In the genomic region with DNA sequence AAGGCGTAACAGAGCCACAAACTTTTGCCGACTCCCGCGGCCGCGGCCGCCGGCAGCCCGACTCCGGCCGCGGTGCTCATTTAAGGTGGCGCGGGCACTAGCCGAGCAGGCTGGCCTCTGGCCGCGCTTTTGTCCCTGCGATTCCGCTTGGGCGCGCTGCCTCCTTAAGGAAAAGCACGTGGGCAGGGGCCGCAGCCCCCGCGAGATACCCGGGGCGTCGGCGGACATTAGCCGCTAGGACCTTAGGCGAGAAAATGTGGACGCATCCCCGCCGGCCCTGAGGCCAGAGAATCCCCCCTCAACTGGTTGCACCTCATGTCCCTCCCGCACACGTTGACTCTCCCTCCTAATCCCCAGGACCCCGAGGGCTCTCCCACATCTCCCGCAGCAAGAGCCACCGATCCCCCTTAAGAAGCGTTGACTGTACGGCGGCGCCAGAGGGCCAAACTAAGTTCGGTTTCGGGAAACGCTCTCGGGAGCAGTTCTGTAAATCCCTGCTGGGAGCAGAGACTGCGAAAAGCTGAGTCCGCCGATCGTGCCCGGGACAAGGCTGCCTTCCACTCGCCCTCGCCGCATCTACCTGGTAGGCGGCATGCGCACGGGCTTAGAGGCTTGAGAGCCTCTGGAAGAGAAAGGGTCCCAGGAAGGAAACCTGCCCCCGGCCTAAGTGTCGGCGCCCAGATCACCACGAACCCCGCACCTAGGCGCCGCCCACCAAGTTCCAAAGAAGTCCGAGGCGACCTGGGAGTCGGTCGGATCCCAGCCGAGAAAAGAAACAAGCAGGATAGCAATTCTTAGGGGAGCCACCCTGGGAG, we compare ENCODE assay signal across 1 cellular context.
A peak's percentile ranks its signal among the peaks of the same experiment; 100 is the strongest.
TF ChIP-seq lines count a peak whose summit lies in the region.

No MANE protein-coding gene starts in this region.

TF ChIP-seq in HepG2, 621 proteins besides CTCF, POLR2A, EP300 and RAD21 (continued from another document and continues in another):
- TF ChIP-seq, protein P1, sequence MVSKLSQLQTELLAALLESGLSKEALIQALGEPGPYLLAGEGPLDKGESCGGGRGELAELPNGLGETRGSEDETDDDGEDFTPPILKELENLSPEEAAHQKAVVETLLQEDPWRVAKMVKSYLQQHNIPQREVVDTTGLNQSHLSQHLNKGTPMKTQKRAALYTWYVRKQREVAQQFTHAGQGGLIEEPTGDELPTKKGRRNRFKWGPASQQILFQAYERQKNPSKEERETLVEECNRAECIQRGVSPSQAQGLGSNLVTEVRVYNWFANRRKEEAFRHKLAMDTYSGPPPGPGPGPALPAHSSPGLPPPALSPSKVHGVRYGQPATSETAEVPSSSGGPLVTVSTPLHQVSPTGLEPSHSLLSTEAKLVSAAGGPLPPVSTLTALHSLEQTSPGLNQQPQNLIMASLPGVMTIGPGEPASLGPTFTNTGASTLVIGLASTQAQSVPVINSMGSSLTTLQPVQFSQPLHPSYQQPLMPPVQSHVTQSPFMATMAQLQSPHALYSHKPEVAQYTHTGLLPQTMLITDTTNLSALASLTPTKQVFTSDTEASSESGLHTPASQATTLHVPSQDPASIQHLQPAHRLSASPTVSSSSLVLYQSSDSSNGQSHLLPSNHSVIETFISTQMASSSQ (IDR thresholded peaks at IDR 0.05; ENCODE audit: low read depth): 0 out of 2 replicates have a peak, but pooled peaks have one; percentile 14
- TF ChIP-seq, protein P1 (CRISPR knock-in tag; IDR thresholded peaks at IDR 0.05; ENCODE audit: borderline replicate concordance): 0 out of 2 replicates have a peak, but pooled peaks have one; percentile 23
- TF ChIP-seq XBP1 (CRISPR knock-in tag; IDR thresholded peaks at IDR 0.05): no peak
- TF ChIP-seq PHF8 (CRISPR knock-in tag; IDR thresholded peaks at IDR 0.05): peak; percentile 73
- no peak for TF ChIP-seq ZNF550 (CRISPR knock-in tag; IDR thresholded peaks at IDR 0.05; ENCODE audit: borderline replicate concordance)
- TF ChIP-seq, protein P2, sequence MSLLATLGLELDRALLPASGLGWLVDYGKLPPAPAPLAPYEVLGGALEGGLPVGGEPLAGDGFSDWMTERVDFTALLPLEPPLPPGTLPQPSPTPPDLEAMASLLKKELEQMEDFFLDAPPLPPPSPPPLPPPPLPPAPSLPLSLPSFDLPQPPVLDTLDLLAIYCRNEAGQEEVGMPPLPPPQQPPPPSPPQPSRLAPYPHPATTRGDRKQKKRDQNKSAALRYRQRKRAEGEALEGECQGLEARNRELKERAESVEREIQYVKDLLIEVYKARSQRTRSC (CRISPR knock-in tag; IDR thresholded peaks at IDR 0.05; ENCODE audit: low read depth): peak; percentile 50; the same call in 1 of the 2 replicates
- TF ChIP-seq, protein P3, sequence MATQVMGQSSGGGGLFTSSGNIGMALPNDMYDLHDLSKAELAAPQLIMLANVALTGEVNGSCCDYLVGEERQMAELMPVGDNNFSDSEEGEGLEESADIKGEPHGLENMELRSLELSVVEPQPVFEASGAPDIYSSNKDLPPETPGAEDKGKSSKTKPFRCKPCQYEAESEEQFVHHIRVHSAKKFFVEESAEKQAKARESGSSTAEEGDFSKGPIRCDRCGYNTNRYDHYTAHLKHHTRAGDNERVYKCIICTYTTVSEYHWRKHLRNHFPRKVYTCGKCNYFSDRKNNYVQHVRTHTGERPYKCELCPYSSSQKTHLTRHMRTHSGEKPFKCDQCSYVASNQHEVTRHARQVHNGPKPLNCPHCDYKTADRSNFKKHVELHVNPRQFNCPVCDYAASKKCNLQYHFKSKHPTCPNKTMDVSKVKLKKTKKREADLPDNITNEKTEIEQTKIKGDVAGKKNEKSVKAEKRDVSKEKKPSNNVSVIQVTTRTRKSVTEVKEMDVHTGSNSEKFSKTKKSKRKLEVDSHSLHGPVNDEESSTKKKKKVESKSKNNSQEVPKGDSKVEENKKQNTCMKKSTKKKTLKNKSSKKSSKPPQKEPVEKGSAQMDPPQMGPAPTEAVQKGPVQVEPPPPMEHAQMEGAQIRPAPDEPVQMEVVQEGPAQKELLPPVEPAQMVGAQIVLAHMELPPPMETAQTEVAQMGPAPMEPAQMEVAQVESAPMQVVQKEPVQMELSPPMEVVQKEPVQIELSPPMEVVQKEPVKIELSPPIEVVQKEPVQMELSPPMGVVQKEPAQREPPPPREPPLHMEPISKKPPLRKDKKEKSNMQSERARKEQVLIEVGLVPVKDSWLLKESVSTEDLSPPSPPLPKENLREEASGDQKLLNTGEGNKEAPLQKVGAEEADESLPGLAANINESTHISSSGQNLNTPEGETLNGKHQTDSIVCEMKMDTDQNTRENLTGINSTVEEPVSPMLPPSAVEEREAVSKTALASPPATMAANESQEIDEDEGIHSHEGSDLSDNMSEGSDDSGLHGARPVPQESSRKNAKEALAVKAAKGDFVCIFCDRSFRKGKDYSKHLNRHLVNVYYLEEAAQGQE (IDR thresholded peaks at IDR 0.05; ENCODE audit: borderline replicate concordance in 1 of 2, low read depth in 1 of 2, low read length in 2 of 2): peak in 1 of 2 experiments; percentile 59; a peak in 1 of 4 replicates
- TF ChIP-seq HMGA1 (CRISPR knock-in tag; conservative IDR thresholded peaks at IDR 0.05): no peak
- TF ChIP-seq FOSL2 (CRISPR knock-in tag; IDR thresholded peaks at IDR 0.05): peak; percentile 32; the same call in 1 of the 2 replicates
- TF ChIP-seq ZNF556 (CRISPR knock-in tag; IDR thresholded peaks at IDR 0.05; ENCODE audit: borderline replicate concordance): peak; percentile 63
- peak; percentile 60 for TF ChIP-seq ZNF224 (CRISPR knock-in tag; IDR thresholded peaks at IDR 0.05)
- TF ChIP-seq, protein P4, sequence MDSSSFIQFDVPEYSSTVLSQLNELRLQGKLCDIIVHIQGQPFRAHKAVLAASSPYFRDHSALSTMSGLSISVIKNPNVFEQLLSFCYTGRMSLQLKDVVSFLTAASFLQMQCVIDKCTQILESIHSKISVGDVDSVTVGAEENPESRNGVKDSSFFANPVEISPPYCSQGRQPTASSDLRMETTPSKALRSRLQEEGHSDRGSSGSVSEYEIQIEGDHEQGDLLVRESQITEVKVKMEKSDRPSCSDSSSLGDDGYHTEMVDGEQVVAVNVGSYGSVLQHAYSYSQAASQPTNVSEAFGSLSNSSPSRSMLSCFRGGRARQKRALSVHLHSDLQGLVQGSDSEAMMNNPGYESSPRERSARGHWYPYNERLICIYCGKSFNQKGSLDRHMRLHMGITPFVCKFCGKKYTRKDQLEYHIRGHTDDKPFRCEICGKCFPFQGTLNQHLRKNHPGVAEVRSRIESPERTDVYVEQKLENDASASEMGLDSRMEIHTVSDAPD (CRISPR knock-in tag; IDR thresholded peaks at IDR 0.05): peak; percentile 71
- TF ChIP-seq ZNF598 (CRISPR knock-in tag; IDR thresholded peaks at IDR 0.05; ENCODE audit: borderline replicate concordance): peak; percentile 85
- peak; percentile 76; the same call in 1 of the 2 replicates for TF ChIP-seq ZNF790 (CRISPR knock-in tag; IDR thresholded peaks at IDR 0.05; ENCODE audit: borderline replicate concordance)
- TF ChIP-seq, protein P5, sequence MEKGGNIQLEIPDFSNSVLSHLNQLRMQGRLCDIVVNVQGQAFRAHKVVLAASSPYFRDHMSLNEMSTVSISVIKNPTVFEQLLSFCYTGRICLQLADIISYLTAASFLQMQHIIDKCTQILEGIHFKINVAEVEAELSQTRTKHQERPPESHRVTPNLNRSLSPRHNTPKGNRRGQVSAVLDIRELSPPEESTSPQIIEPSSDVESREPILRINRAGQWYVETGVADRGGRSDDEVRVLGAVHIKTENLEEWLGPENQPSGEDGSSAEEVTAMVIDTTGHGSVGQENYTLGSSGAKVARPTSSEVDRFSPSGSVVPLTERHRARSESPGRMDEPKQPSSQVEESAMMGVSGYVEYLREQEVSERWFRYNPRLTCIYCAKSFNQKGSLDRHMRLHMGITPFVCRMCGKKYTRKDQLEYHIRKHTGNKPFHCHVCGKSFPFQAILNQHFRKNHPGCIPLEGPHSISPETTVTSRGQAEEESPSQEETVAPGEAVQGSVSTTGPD (CRISPR knock-in tag; IDR thresholded peaks at IDR 0.05): peak; percentile 32; the same call in 1 of the 2 replicates
- no peak for TF ChIP-seq ZZZ3 (CRISPR knock-in tag; IDR thresholded peaks at IDR 0.05; ENCODE audit: borderline replicate concordance)
- peak; percentile 58 for TF ChIP-seq ELF1 (CRISPR knock-in tag; IDR thresholded peaks at IDR 0.05)
- TF ChIP-seq, protein P6, sequence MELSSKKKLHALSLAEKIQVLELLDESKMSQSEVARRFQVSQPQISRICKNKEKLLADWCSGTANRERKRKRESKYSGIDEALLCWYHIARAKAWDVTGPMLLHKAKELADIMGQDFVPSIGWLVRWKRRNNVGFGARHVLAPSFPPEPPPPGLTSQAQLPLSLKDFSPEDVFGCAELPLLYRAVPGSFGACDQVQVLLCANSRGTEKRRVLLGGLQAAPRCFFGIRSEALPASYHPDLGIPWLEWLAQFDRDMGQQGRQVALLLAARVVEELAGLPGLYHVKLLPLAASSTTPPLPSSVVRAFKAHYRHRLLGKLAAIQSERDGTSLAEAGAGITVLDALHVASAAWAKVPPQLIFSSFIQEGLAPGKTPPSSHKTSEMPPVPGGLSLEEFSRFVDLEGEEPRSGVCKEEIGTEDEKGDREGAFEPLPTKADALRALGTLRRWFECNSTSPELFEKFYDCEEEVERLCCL (CRISPR knock-in tag; IDR thresholded peaks at IDR 0.05; ENCODE audit: borderline replicate concordance): peak; percentile 98; the same call in 1 of the 2 replicates
- no peak for TF ChIP-seq SMAD9 (CRISPR knock-in tag; IDR thresholded peaks at IDR 0.05)
- TF ChIP-seq ZKSCAN1 (IDR thresholded peaks at IDR 0.05; ENCODE audit: low read length): no peak
- TF ChIP-seq, protein P7, sequence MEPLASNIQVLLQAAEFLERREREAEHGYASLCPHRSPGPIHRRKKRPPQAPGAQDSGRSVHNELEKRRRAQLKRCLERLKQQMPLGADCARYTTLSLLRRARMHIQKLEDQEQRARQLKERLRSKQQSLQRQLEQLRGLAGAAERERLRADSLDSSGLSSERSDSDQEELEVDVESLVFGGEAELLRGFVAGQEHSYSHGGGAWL (CRISPR knock-in tag; IDR thresholded peaks at IDR 0.05): peak; percentile 66; the same call in 1 of the 2 replicates
- 0 out of 2 replicates have a peak, but pooled peaks have one; percentile 4 for TF ChIP-seq SP4 (CRISPR knock-in tag; IDR thresholded peaks at IDR 0.05)
- TF ChIP-seq, protein P8, sequence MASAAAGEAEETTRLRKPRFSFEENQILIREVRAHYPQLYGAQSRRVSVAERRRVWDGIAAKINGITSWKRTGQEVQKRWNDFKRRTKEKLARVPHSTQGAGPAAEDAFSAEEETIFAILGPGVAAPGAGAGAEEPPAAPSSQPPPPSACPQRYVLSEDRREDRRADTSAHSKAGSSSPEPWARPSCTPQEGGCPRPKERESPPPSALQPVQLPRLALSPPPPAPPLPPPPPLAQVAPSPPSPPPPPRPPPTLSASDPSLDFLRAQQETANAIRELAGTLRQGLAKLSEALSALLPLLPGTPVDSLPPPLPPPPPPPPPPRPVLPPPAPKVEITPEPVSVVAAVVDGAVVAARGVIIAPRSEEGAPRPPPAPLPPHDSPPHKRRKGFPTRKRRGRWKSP (CRISPR knock-in tag; IDR thresholded peaks at IDR 0.05): peak; percentile 90
- TF ChIP-seq HOXD1 (CRISPR knock-in tag; IDR thresholded peaks at IDR 0.05): peak; percentile 33; the same call in 1 of the 2 replicates
- no peak for TF ChIP-seq DNMT1 (CRISPR knock-in tag; IDR thresholded peaks at IDR 0.05)
- TF ChIP-seq ZNF543 (CRISPR knock-in tag; IDR thresholded peaks at IDR 0.05): peak; percentile 91
- TF ChIP-seq GABPA (IDR thresholded peaks at IDR 0.05; ENCODE audit: low read depth, low read length): no peak
- TF ChIP-seq GABPA (CRISPR knock-in tag; IDR thresholded peaks at IDR 0.05; ENCODE audit: low read depth): no peak
- TF ChIP-seq ZNF709 (CRISPR knock-in tag; IDR thresholded peaks at IDR 0.05): peak; percentile 82; the same call in 1 of the 2 replicates
- no peak for TF ChIP-seq ZBTB8A (CRISPR knock-in tag; IDR thresholded peaks at IDR 0.05; ENCODE audit: borderline replicate concordance, low read depth)
- no peak for TF ChIP-seq KLF13 (CRISPR knock-in tag; IDR thresholded peaks at IDR 0.05)
- TF ChIP-seq, protein P9, sequence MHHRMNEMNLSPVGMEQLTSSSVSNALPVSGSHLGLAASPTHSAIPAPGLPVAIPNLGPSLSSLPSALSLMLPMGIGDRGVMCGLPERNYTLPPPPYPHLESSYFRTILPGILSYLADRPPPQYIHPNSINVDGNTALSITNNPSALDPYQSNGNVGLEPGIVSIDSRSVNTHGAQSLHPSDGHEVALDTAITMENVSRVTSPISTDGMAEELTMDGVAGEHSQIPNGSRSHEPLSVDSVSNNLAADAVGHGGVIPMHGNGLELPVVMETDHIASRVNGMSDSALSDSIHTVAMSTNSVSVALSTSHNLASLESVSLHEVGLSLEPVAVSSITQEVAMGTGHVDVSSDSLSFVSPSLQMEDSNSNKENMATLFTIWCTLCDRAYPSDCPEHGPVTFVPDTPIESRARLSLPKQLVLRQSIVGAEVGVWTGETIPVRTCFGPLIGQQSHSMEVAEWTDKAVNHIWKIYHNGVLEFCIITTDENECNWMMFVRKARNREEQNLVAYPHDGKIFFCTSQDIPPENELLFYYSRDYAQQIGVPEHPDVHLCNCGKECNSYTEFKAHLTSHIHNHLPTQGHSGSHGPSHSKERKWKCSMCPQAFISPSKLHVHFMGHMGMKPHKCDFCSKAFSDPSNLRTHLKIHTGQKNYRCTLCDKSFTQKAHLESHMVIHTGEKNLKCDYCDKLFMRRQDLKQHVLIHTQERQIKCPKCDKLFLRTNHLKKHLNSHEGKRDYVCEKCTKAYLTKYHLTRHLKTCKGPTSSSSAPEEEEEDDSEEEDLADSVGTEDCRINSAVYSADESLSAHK (CRISPR knock-in tag; IDR thresholded peaks at IDR 0.05; ENCODE audit: borderline replicate concordance): no peak
